21 cellular contexts compared by ENCODE assay signal in the genomic region with DNA sequence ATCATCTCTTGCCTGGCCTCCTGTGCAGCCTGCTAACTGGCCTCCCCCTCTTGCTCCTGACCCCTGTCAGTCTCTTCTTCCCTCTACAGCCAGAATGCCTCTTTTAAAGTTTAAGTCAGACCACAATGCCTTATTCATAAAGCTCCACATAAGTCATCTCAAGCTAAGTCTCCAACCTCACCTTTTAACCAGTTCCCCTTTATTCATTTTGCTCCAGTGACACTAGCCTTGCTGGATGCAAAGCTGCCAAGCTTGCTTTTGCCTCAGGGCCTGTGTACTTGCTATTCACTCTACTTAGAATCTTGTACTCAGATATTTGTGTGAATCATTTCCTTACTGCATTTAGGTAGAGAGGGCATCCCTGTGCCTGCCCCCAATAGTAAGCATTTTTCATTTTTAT.
DNase-seq lines count a peak whose midpoint lies in the region; ATAC-seq, FAIRE-seq and TF ChIP-seq lines count a peak whose summit lies in the region.
"Had no signal": no experiment of that assay in that cellular context is flagged by ENCODE, and none has a peak within 500 bp of the region (broad histone marks: within the 10 kb centered on the region; RNA-seq: fewer than 3 reads in every experiment).

No MANE protein-coding gene starts in this region.

- H3K4me3 ChIP-seq in keratinocyte (ENCODE audit: control insufficient read depth in 2 of 3, extremely low read depth in 1 of 3, insufficient read depth in 2 of 3, low read depth in 1 of 3, low read length in 3 of 3): no peak overlapping the region
- H3K4me3 ChIP-seq in gastroesophageal sphincter: no peak overlapping the region
- H3K4me3 ChIP-seq: breast epithelium, sigmoid colon, testis had no signal

- ATAC-seq in GM18867 (IDR thresholded peaks at IDR 0.05; ENCODE audit: unreplicated experiment) (peak; percentile 50), HG02588 (IDR thresholded peaks at IDR 0.05; ENCODE audit: unreplicated experiment) (peak; percentile 51), HG03280 (IDR thresholded peaks at IDR 0.05; ENCODE audit: unreplicated experiment) (peak; percentile 39), gastroesophageal sphincter (no peak)
- no peak for ATAC-seq in activated CD8-positive, alpha-beta memory T cell treated with anti-CD3 and anti-CD28 coated beads, Interleukin-2, amount 10 ng/mL, durations not matched to agents 7 days and 5 days
- ATAC-seq: left cardiac atrium, SK-N-SH treated with all-trans-retinoic acid at 6 μM for 48 hours had no signal

- no peaks in the 10 kb centered on the region for H3K4me1 ChIP-seq in keratinocyte (ENCODE audit: control insufficient read depth, extremely low read depth, insufficient read depth, low read length)
- H3K4me1 ChIP-seq in gastroesophageal sphincter: peaks cover 0 to 3% (median 0%) of the 10 kb centered on the region in 3 donors
- H3K4me1 ChIP-seq: breast epithelium, testis had no signal

- dilution Hi-C loops in keratinocyte (cut with MboI; ENCODE audit: extremely low pct_ligation_motif_present, low sequenced_read_pairs): no loop called here

- CTCF ChIA-PET in activated CD8-positive, alpha-beta memory T cell treated with anti-CD3 and anti-CD28 coated beads, Interleukin-2, amount 10 ng/mL, durations not matched to agents 7 days and 5 days (lab: Charles Lee): no interaction called here

- no peaks in the 10 kb centered on the region for H3K36me3 Mint-ChIP-seq in activated CD8-positive, alpha-beta memory T cell treated with anti-CD3 and anti-CD28 coated beads, Interleukin-2, amount 10 ng/mL, durations not matched to agents 7 days and 5 days
- H3K36me3 Mint-ChIP-seq: activated naive CD8-positive, alpha-beta T cell treated with anti-CD3 and anti-CD28 coated beads, Interleukin-2, amount 10 ng/mL, durations not matched to agents 7 days and 5 days had no signal

- no peak for TF ChIP-seq POLR2A in gastroesophageal sphincter (IDR thresholded peaks at IDR 0.05)

- H3K27ac ChIP-seq in keratinocyte (ENCODE audit: control insufficient read depth, insufficient read depth, low read length) (no peak overlapping the region), gastroesophageal sphincter (no peak overlapping the region)
- H3K27ac ChIP-seq: breast epithelium, sigmoid colon, testis had no signal

- H3K9me3 Mint-ChIP-seq in activated CD8-positive, alpha-beta memory T cell treated with anti-CD3 and anti-CD28 coated beads, Interleukin-2, amount 10 ng/mL, durations not matched to agents 7 days and 5 days (ENCODE audit: low read depth): no peaks in the 10 kb centered on the region
- H3K9me3 Mint-ChIP-seq: activated naive CD8-positive, alpha-beta T cell treated with anti-CD3 and anti-CD28 coated beads, Interleukin-2, amount 10 ng/mL, durations not matched to agents 7 days and 5 days had no signal

- H3K27ac Mint-ChIP-seq in activated CD8-positive, alpha-beta memory T cell treated with anti-CD3 and anti-CD28 coated beads, Interleukin-2, amount 10 ng/mL, durations not matched to agents 7 days and 5 days: no peak overlapping the region
- H3K27ac Mint-ChIP-seq: activated naive CD8-positive, alpha-beta T cell treated with anti-CD3 and anti-CD28 coated beads, Interleukin-2, amount 10 ng/mL, durations not matched to agents 7 days and 5 days had no signal

- no peaks in the 10 kb centered on the region for H4K20me1 ChIP-seq in keratinocyte (ENCODE audit: control insufficient read depth, extremely low read depth, insufficient read depth, low read length)

- H3K9me3 ChIP-seq in keratinocyte (ENCODE audit: control insufficient read depth, low read depth, low read length) (no peaks in the 10 kb centered on the region), gastroesophageal sphincter (no peaks in the 10 kb centered on the region)
- H3K9me3 ChIP-seq: breast epithelium, sigmoid colon, testis had no signal

- no peak for TF ChIP-seq EP300 in gastroesophageal sphincter (IDR thresholded peaks at IDR 0.05)

- no peaks in the 10 kb centered on the region for H3K79me2 ChIP-seq in keratinocyte (ENCODE audit: control insufficient read depth, insufficient read depth, low read length)

- no peak overlapping the region for H2AFZ ChIP-seq in keratinocyte (ENCODE audit: control insufficient read depth, low read length)

- H3K36me3 ChIP-seq in keratinocyte (ENCODE audit: control insufficient read depth in 2 of 2, extremely low read depth in 1 of 2, insufficient read depth in 2 of 2, low read length in 2 of 2) (no peaks in the 10 kb centered on the region), gastroesophageal sphincter (no peaks in the 10 kb centered on the region)
- H3K36me3 ChIP-seq: breast epithelium, sigmoid colon had no signal

- no peak for TF ChIP-seq CTCF in keratinocyte (optimal IDR thresholded peaks at IDR 0.05 in 1 of 3, IDR thresholded peaks at IDR 0.05 in 1 of 3, conservative IDR thresholded peaks at IDR 0.05 in 1 of 3; ENCODE audit: extremely low read depth in 1 of 3, insufficient read depth in 2 of 3, low read length in 3 of 3)
- TF ChIP-seq CTCF in gastroesophageal sphincter (IDR thresholded peaks at IDR 0.05): no peak

- peaks cover under 1% of the 10 kb centered on the region for H3K4me1 Mint-ChIP-seq in activated CD8-positive, alpha-beta memory T cell treated with anti-CD3 and anti-CD28 coated beads, Interleukin-2, amount 10 ng/mL, durations not matched to agents 7 days and 5 days
- H3K4me1 Mint-ChIP-seq: activated naive CD8-positive, alpha-beta T cell treated with anti-CD3 and anti-CD28 coated beads, Interleukin-2, amount 10 ng/mL, durations not matched to agents 7 days and 5 days had no signal

- H3K9ac ChIP-seq in keratinocyte (ENCODE audit: control insufficient read depth, extremely low read depth, insufficient read depth, low read length): no peak overlapping the region

- H3K27me3 ChIP-seq in keratinocyte (ENCODE audit: control insufficient read depth, extremely low read depth, insufficient read depth, low read length) (no peaks in the 10 kb centered on the region), gastroesophageal sphincter (no peaks in the 10 kb centered on the region)
- H3K27me3 ChIP-seq: breast epithelium, sigmoid colon, testis had no signal

- no peak for FAIRE-seq in keratinocyte (lab: Jason Lieb, UNC)
- FAIRE-seq: D721Med had no signal

- DNase-seq in keratinocyte (ENCODE audit: low read depth, low spot score) (peak; percentile 5), NCI-H1048 (lab: John Stamatoyannopoulos, UW) (no peak)
- no peak for DNase-seq in activated naive CD4-positive, alpha-beta T cell treated with anti-CD3 and anti-CD28 coated beads, Interleukin-2, amount 50 U/mL, for 16 hours
- DNase-seq in activated CD8-positive, alpha-beta memory T cell treated with anti-CD3 and anti-CD28 coated beads, Interleukin-2, amount 10 ng/mL, durations not matched to agents 7 days and 5 days: no peak
- DNase-seq: activated CD4-positive, alpha-beta T cell treated with anti-CD3 and anti-CD28 coated beads, Interleukin-2, amount 50 U/mL, for 48 hours; activated naive CD8-positive, alpha-beta T cell treated with anti-CD3 and anti-CD28 coated beads, Interleukin-2, amount 10 ng/mL, durations not matched to agents 7 days and 5 days; activated T-cell treated with anti-CD3 and anti-CD28 coated beads, Interleukin-2, amount 50 U/mL, for 48 hours; left cardiac atrium; NCI-H187 treated with DMSO at 0.1 percent for 48 hours; NCI-H524; occipital lobe; sigmoid colon; stimulated activated CD4-positive, alpha-beta T cell treated with anti-CD3 and anti-CD28 coated beads, Interleukin-2, amount 100 ng/mL, for 24 hours; testis had no signal

- no peaks in the 10 kb centered on the region for H3K27me3 Mint-ChIP-seq in activated CD8-positive, alpha-beta memory T cell treated with anti-CD3 and anti-CD28 coated beads, Interleukin-2, amount 10 ng/mL, durations not matched to agents 7 days and 5 days
- H3K27me3 Mint-ChIP-seq: activated naive CD8-positive, alpha-beta T cell treated with anti-CD3 and anti-CD28 coated beads, Interleukin-2, amount 10 ng/mL, durations not matched to agents 7 days and 5 days had no signal

- no peak overlapping the region for H3K4me2 ChIP-seq in keratinocyte (ENCODE audit: control insufficient read depth, extremely low read depth, insufficient read depth, low read depth, low read length)

- H3K9me1 ChIP-seq in keratinocyte (ENCODE audit: control insufficient read depth, extremely low read depth, insufficient read depth, low read length): no peaks in the 10 kb centered on the region

- no peak overlapping the region for H3K4me3 Mint-ChIP-seq in activated CD8-positive, alpha-beta memory T cell treated with anti-CD3 and anti-CD28 coated beads, Interleukin-2, amount 10 ng/mL, durations not matched to agents 7 days and 5 days
- H3K4me3 Mint-ChIP-seq: activated naive CD8-positive, alpha-beta T cell treated with anti-CD3 and anti-CD28 coated beads, Interleukin-2, amount 10 ng/mL, durations not matched to agents 7 days and 5 days had no signal

Comparison
In these comparisons a context has a peak if more than half of its experiments do, and no peak if none do; other contexts are left out.
1. ATAC-seq: peak in GM18867 (single experiment), HG02588 (single experiment) and HG03280 (single experiment); none in gastroesophageal sphincter (single experiment) and activated CD8-positive, alpha-beta memory T cell treated with anti-CD3 and anti-CD28 coated beads, Interleukin-2, amount 10 ng/mL, durations not matched to agents 7 days and 5 days (single experiment).